In genomic region chr3:114698355-114699105, GRCh38 we compare ENCODE assay signal across 1 cellular context.
TF ChIP-seq lines count a peak whose summit lies in the region.

No MANE protein-coding gene starts in this region.

TF ChIP-seq in WTC11, 78 proteins besides CTCF, POLR2A, EP300 and RAD21 (continued from another document):
- TF ChIP-seq ATF6 (CRISPR knock-in tag; IDR thresholded peaks at IDR 0.05) (no peak), NR1H2 (CRISPR knock-in tag; IDR thresholded peaks at IDR 0.05) (no peak), EMX1 (CRISPR knock-in tag; IDR thresholded peaks at IDR 0.05) (no peak), GABPB1 (CRISPR knock-in tag; IDR thresholded peaks at IDR 0.05) (no peak), NFYB (CRISPR knock-in tag; conservative IDR thresholded peaks at IDR 0.05; ENCODE audit: low read depth) (no peak), TEAD4 (CRISPR knock-in tag; IDR thresholded peaks at IDR 0.05) (no peak), ZNF425 (CRISPR knock-in tag; conservative IDR thresholded peaks at IDR 0.05) (no peak), E2F5 (CRISPR knock-in tag; IDR thresholded peaks at IDR 0.05) (no peak)
